ENCODE assay signal across 16 cellular contexts in genomic region chr11:587546-587945, GRCh38. TPM values are rescaled to one million over a fixed set of nuclear protein-coding genes. Genes with fewer than 3 reads are reported as not detected.
A peak's percentile ranks its signal among the peaks of the same experiment; 100 is the strongest.
DNase-seq lines count a peak whose midpoint lies in the region; ATAC-seq and TF ChIP-seq lines count a peak whose summit lies in the region.
"Had no signal": no experiment of that assay in that cellular context is flagged by ENCODE, and none has a peak within 500 bp of the region (broad histone marks: within the 10 kb centered on the region; RNA-seq: fewer than 3 reads in every experiment).

No MANE protein-coding gene starts in this region.

- H3K9me3 ChIP-seq in adrenal gland (replicated peaks in 1 of 3) (no peaks in the 10 kb centered on the region), ovary (no peaks in the 10 kb centered on the region)
- H3K9me3 ChIP-seq: esophagus muscularis mucosa, prostate gland, vagina had no signal

- peak overlapping the region; percentile 99 for H3K27ac Mint-ChIP-seq in activated naive CD4-positive, alpha-beta T cell treated with anti-CD3 and anti-CD28 coated beads for 36 hours

- CTCF ChIA-PET in activated naive CD4-positive, alpha-beta T cell treated with anti-CD3 and anti-CD28 coated beads for 36 hours (lab: Charles Lee): interaction anchor here (0.7 to 1.3 kb wide), 4 partner anchors 9 to 188 kb away, joined by 3 to 4 read pairs (median 3); no protein-coding TSS in a partner anchor

- no peak for ATAC-seq in HG03175 (IDR thresholded peaks at IDR 0.05; ENCODE audit: unreplicated experiment)

- H3K27me3 Mint-ChIP-seq in activated naive CD4-positive, alpha-beta T cell treated with anti-CD3 and anti-CD28 coated beads for 36 hours (ENCODE audit: low read depth): no peaks in the 10 kb centered on the region

- TF ChIP-seq CTCF in adrenal gland (IDR thresholded peaks at IDR 0.05): no peak
- no peak for TF ChIP-seq CTCF in ovary (IDR thresholded peaks at IDR 0.05)

- H3K4me3 Mint-ChIP-seq in activated naive CD4-positive, alpha-beta T cell treated with anti-CD3 and anti-CD28 coated beads for 36 hours: peak overlapping the region; percentile 70

- H3K4me1 ChIP-seq in adrenal gland (replicated peaks in 1 of 2) (peaks cover 12 to 17% of the 10 kb centered on the region in 2 donors), ovary (ENCODE audit: insufficient read depth) (no peaks in the 10 kb centered on the region)
- H3K4me1 ChIP-seq: prostate gland, vagina had no signal

- peaks cover 0 to 78% of the 10 kb centered on the region in 2 donors for H3K36me3 ChIP-seq in adrenal gland (replicated peaks in 1 of 2)
- no peaks in the 10 kb centered on the region for H3K36me3 ChIP-seq in ovary

- H3K27me3 ChIP-seq in adrenal gland (no peaks in the 10 kb centered on the region), ovary (no peaks in the 10 kb centered on the region)
- H3K27me3 ChIP-seq: esophagus muscularis mucosa, vagina had no signal

- H3K27ac ChIP-seq in adrenal gland (peak overlapping the region; percentile 60 to 90 (median 67)), substantia nigra (ENCODE audit: low read depth, low read length, poor library complexity, severe bottlenecking) (peak overlapping the region; percentile 43), ovary (no peak overlapping the region)
- H3K27ac ChIP-seq: esophagus muscularis mucosa, prostate gland, vagina had no signal

- H3K36me3 Mint-ChIP-seq in activated naive CD4-positive, alpha-beta T cell treated with anti-CD3 and anti-CD28 coated beads for 36 hours (ENCODE audit: low read depth): peaks cover 40% of the 10 kb centered on the region

- H3K4me3 ChIP-seq in adrenal gland (no peak overlapping the region), ovary (no peak overlapping the region)
- H3K4me3 ChIP-seq: esophagus muscularis mucosa, prostate gland, vagina had no signal

- intact Hi-C loops in activated naive CD4-positive, alpha-beta T cell treated with anti-CD3 and anti-CD28 coated beads for 36 hours (cut with micrococcal nuclease): no loop called here
- intact Hi-C loops in adrenal gland (cut with DNase I) (no loop called here), posterior vena cava (cut with DNase I) (no loop called here), ovary (cut with DNase I) (no loop called here)

- no peak for TF ChIP-seq EP300 in ovary (IDR thresholded peaks at IDR 0.05)

- no peaks in the 10 kb centered on the region for H3K9me3 Mint-ChIP-seq in activated naive CD4-positive, alpha-beta T cell treated with anti-CD3 and anti-CD28 coated beads for 36 hours

- TF ChIP-seq POLR2A in adrenal gland (IDR thresholded peaks at IDR 0.05) (no peak), ovary (IDR thresholded peaks at IDR 0.05) (no peak)

- peaks cover 25% of the 10 kb centered on the region for H3K4me1 Mint-ChIP-seq in activated naive CD4-positive, alpha-beta T cell treated with anti-CD3 and anti-CD28 coated beads for 36 hours (ENCODE audit: low read depth)

- WGBS in adrenal gland, 4 donors: 53 to 56% (median 56%) methylated on average over 8 of the region's 8 CpGs
- WGBS in ovary, 3 donors: 65 to 73% (median 67%) methylated on average over 8 of the region's 8 CpGs

- DNase-seq in activated naive CD4-positive, alpha-beta T cell treated with anti-CD3 and anti-CD28 coated beads for 36 hours: no peak
- DNase-seq in activated naive CD4-positive, alpha-beta T cell treated with anti-CD3 and anti-CD28 coated beads, Interleukin-2, amount 50 U/mL, for 16 hours: no peak
- DNase-seq in adrenal gland: no peak
- DNase-seq in myocyte (ENCODE audit: low read depth): peak; percentile 86
- no peak for DNase-seq in substantia nigra (lab: John Stamatoyannopoulos, UW)
- no peak for DNase-seq in posterior vena cava (ENCODE audit: low spot score)
- DNase-seq in ovary: no peak
- DNase-seq: DMS79 treated with DMSO at 0.1 percent for 48 hours, NCI-H2171 had no signal

RNA-seq across cellular contexts. Expression of gene PHRF1, which starts 11.3 kb away (rescaled TPM):
- total RNA-seq in activated naive CD4-positive, alpha-beta T cell treated with anti-CD3 and anti-CD28 coated beads for 36 hours: 10 to 100 TPM; 25.6 to 26.1 TPM
- total RNA-seq in adrenal gland: 10 to 100 TPM; 17.2 to 42.2 (median 30.1) TPM
- polyA plus RNA-seq in adrenal gland: 10 to 100 TPM in 2 of 3 donors, 1 to 10 TPM in 1; 8.7 to 62.3 (median 23.3) TPM
- 27.7 and 31.2 TPM in 2 replicates for total RNA-seq in myocyte
- 19.6 TPM for polyA plus RNA-seq in myocyte (2012)
- total RNA-seq in posterior vena cava: 10 to 100 TPM; 18.3 to 20.8 TPM
- 10 to 100 TPM; 15.5 to 34.2 (median 31.0) TPM for total RNA-seq in ovary
- 10 to 100 TPM in 1 of 2 donors, 1 to 10 TPM in 1; 3.8 to 21.3 TPM for polyA plus RNA-seq in ovary

RNA-seq across cellular contexts. Expression of gene RASSF7, which starts 26.8 kb away (rescaled TPM):
- total RNA-seq in activated naive CD4-positive, alpha-beta T cell treated with anti-CD3 and anti-CD28 coated beads for 36 hours: 1 to 10 TPM; 8.3 to 9.9 TPM
- 10 to 100 TPM in 4 of 8 donors, 1 to 10 TPM in 4; 2.9 to 18.2 (median 7.9) TPM for total RNA-seq in adrenal gland
- 10 to 100 TPM in 1 of 3 donors, 1 to 10 TPM in 1, under 1 TPM in 1; 0.33 to 19.9 (median 9.8) TPM for polyA plus RNA-seq in adrenal gland
- 21.1 and 32.2 TPM in 2 replicates for total RNA-seq in myocyte
- 29.1 TPM for polyA plus RNA-seq in myocyte (2012)
- total RNA-seq in posterior vena cava: 1 to 10 TPM; 2.1 to 2.6 TPM
- 100 to 1,000 TPM in 1 of 7 donors, 10 to 100 TPM in 2, 1 to 10 TPM in 4; 4.7 to 163 (median 9.5) TPM for total RNA-seq in ovary
- 1 to 10 TPM in 1 of 2 donors, not detected in 1; 7.4 TPM for polyA plus RNA-seq in ovary

RNA-seq across cellular contexts. Expression of gene LMNTD2, which starts 27.0 kb away (rescaled TPM):
- total RNA-seq in activated naive CD4-positive, alpha-beta T cell treated with anti-CD3 and anti-CD28 coated beads for 36 hours: 1 to 10 TPM; 4.5 to 5.2 TPM
- total RNA-seq in adrenal gland: 1 to 10 TPM in 7 of 8 donors, under 1 TPM in 1; 0.35 to 9.1 (median 6.1) TPM
- polyA plus RNA-seq in adrenal gland: 10 to 100 TPM in 2 of 3 donors, under 1 TPM in 1; 0.20 to 21.0 (median 12.7) TPM
- 0.31 and 0.78 TPM in 2 replicates for total RNA-seq in myocyte
- 2.2 TPM for polyA plus RNA-seq in myocyte (2012)
- under 1 TPM; 0.43 to 0.56 TPM for total RNA-seq in posterior vena cava
- total RNA-seq in ovary: 1 to 10 TPM in 5 of 7 donors, under 1 TPM in 2; 0.70 to 7.6 (median 1.2) TPM
- polyA plus RNA-seq in ovary: 1 to 10 TPM in 1 of 2 donors, not detected in 1; 1.1 TPM
- total RNA-seq: cerebellum had no signal

RNA-seq across cellular contexts. Expression of gene IRF7, which starts 28.2 kb away (rescaled TPM):
- total RNA-seq in activated naive CD4-positive, alpha-beta T cell treated with anti-CD3 and anti-CD28 coated beads for 36 hours: 10 to 100 TPM; 83.2 to 92.7 TPM
- total RNA-seq in adrenal gland (10 to 100 TPM in 5 of 8 donors, 1 to 10 TPM in 3; 7.8 to 28.3 (median 11.2) TPM), myocyte (25.1 and 29.3 TPM in 2 replicates), posterior vena cava (10 to 100 TPM; 10.3 to 16.4 TPM), ovary (10 to 100 TPM in 6 of 7 donors, 1 to 10 TPM in 1; 8.2 to 59.1 (median 17.1) TPM)
- polyA plus RNA-seq in adrenal gland (10 to 100 TPM in 2 of 3 donors, under 1 TPM in 1; 0.81 to 87.6 (median 25.9) TPM), ovary (10 to 100 TPM in 1 of 2 donors, under 1 TPM in 1; 0.28 to 22.8 TPM)
- polyA plus RNA-seq in myocyte (2012): 32.3 TPM
- total RNA-seq: HT1080 had no signal

RNA-seq across cellular contexts. Expression of gene CDHR5, which starts 37.2 kb away (rescaled TPM):
- total RNA-seq in activated naive CD4-positive, alpha-beta T cell treated with anti-CD3 and anti-CD28 coated beads for 36 hours: not detected
- 1 to 10 TPM in 5 of 8 donors, under 1 TPM in 2, not detected in 1; 0.83 to 5.2 (median 1.3) TPM for total RNA-seq in adrenal gland
- under 1 TPM; 0.31 to 0.61 (median 0.56) TPM for polyA plus RNA-seq in adrenal gland
- not detected in 2 replicates for total RNA-seq in myocyte
- polyA plus RNA-seq in myocyte (2012): 0.83 TPM
- total RNA-seq in posterior vena cava: under 1 TPM in 1 of 2 donors, not detected in 1; 0.10 TPM
- 1 to 10 TPM in 1 of 7 donors, under 1 TPM in 2, not detected in 4; 0.20 to 2.3 (median 0.22) TPM for total RNA-seq in ovary
- under 1 TPM in 1 of 2 donors, not detected in 1; 0.07 TPM for polyA plus RNA-seq in ovary
- total RNA-seq: HT1080, lower leg skin, vagina had no signal

Comparison
In these comparisons a context has a peak if more than half of its experiments do, and no peak if none do; other contexts are left out.
1. H3K27ac ChIP-seq: peak in adrenal gland (5 of 5) and substantia nigra (single experiment); none in ovary (0 of 2).